20 cellular contexts compared by ENCODE assay signal in genomic region chr1:114564141-114564540, GRCh38. TPM values are rescaled to one million over a fixed set of nuclear protein-coding genes. Genes with fewer than 3 reads are reported as not detected.
DNase-seq lines count a peak whose midpoint lies in the region; ATAC-seq and TF ChIP-seq lines count a peak whose summit lies in the region.
"Had no signal": no experiment of that assay in that cellular context is flagged by ENCODE, and none has a peak within 500 bp of the region (broad histone marks: within the 10 kb centered on the region; RNA-seq: fewer than 3 reads in every experiment).

No MANE protein-coding gene starts in this region.

- CTCF ChIA-PET in MCF 10A (lab: Yijun Ruan, JAX), result interaction anchor here (0.7 kb wide), 1 partner anchor 12 kb away, joined by 3 read pairs; no protein-coding TSS in a partner anchor

- no peaks in the 10 kb centered on the region for H3K27me3 ChIP-seq in dorsolateral prefrontal cortex
- H3K27me3 ChIP-seq: BLaER1 treated with 17β-estradiol and CSF1 and Interleukin-3, amounts not matched to agents 10 nM and 100 nM had no signal

- H3K27ac ChIP-seq in dorsolateral prefrontal cortex, result peak overlapping the region in 52 of 59 donors; percentile 2 to 90 (median 66)
- peak overlapping the region; percentile 59 for H3K27ac ChIP-seq in substantia nigra (ENCODE audit: low read depth, low read length, poor library complexity, severe bottlenecking)
- H3K27ac ChIP-seq: BLaER1 treated with 17β-estradiol and CSF1 and Interleukin-3, amounts not matched to agents 10 nM and 100 nM had no signal

- TF ChIP-seq CTCF in dorsolateral prefrontal cortex (IDR thresholded peaks at IDR 0.05 in 54 of 56, conservative IDR thresholded peaks at IDR 0.05 in 2 of 56; ENCODE audit: low read depth in 1 of 56, partially characterized antibody in 56 of 56) (no peak), MCF 10A (IDR thresholded peaks at IDR 0.05; ENCODE audit: unreplicated experiment) (no peak)

- no peaks in the 10 kb centered on the region for H3K27me3 Mint-ChIP-seq in MCF 10A (ENCODE audit: insufficient read depth, unreplicated experiment)
- H3K27me3 Mint-ChIP-seq: B cell, IgD-negative memory B cell had no signal

- H3K4me1 Mint-ChIP-seq in MCF 10A (ENCODE audit: insufficient read depth, unreplicated experiment), result no peaks in the 10 kb centered on the region
- H3K4me1 Mint-ChIP-seq: H9 had no signal

- H3K27ac Mint-ChIP-seq in MCF 10A (ENCODE audit: low read depth, unreplicated experiment), result no peak overlapping the region
- H3K27ac Mint-ChIP-seq: B cell; CD8-positive, alpha-beta T cell; H9; IgD-negative memory B cell had no signal

- no TSS peak for BruUV-seq in MCF 10A (replicated peaks; lab: Mats Ljungman, UMichigan)

- peaks cover 43% of the 10 kb centered on the region for H3K36me3 Mint-ChIP-seq in MCF 10A (ENCODE audit: insufficient read depth, unreplicated experiment)

- peak overlapping the region in 1 of 59 donors; percentile 10 for H3K4me3 ChIP-seq in dorsolateral prefrontal cortex
- H3K4me3 ChIP-seq: BLaER1 treated with 17β-estradiol and CSF1 and Interleukin-3, amounts not matched to agents 10 nM and 100 nM; GM12878 had no signal

- peak; percentile 40 for DNase-seq in Ammon's horn (ENCODE audit: low spot score)
- DNase-seq in dorsolateral prefrontal cortex, result no peak
- peak; percentile 71 for DNase-seq in medulla oblongata (ENCODE audit: extremely low spot score)
- peak in 4 of 49 donors; percentile 2 to 34 (median 16) for DNase-seq in substantia nigra (lab: John Stamatoyannopoulos, UW)
- DNase-seq in MCF 10A (ENCODE audit: unreplicated experiment), result no peak
- DNase-seq in H4 (ENCODE audit: low spot score), result no peak
- DNase-seq: 8988T; Calu3; CD8-positive, alpha-beta T cell; DND-41; EL; GOT3; H9 had no signal

- H3K4me3 Mint-ChIP-seq in MCF 10A (ENCODE audit: unreplicated experiment), result no peak overlapping the region
- H3K4me3 Mint-ChIP-seq: B cell; CD8-positive, alpha-beta T cell; H9; IgD-negative memory B cell had no signal

- no peaks in the 10 kb centered on the region for H3K9me3 Mint-ChIP-seq in MCF 10A (ENCODE audit: unreplicated experiment)
- H3K9me3 Mint-ChIP-seq: CD8-positive, alpha-beta T cell had no signal

- POLR2A ChIA-PET in MCF 10A (lab: Yijun Ruan, JAX), result interaction anchor here (0.6 to 0.9 kb wide), 2 partner anchors 179 to 292 kb away, joined by 3 read pairs; no protein-coding TSS in a partner anchor

- ATAC-seq in HG02970 (IDR thresholded peaks at IDR 0.05; ENCODE audit: low FRiP score, unreplicated experiment) (no peak), HG03045 (IDR thresholded peaks at IDR 0.05; ENCODE audit: unreplicated experiment) (no peak)
- ATAC-seq: CD8-positive, alpha-beta T cell; GM12878; HepG2 had no signal

- intact Hi-C loops in dorsolateral prefrontal cortex (cut with DNase I), result no loop called here
- intact Hi-C loops in MCF 10A (cut with micrococcal nuclease), result no loop called here

RNA-seq across cellular contexts. Expression of gene BCAS2, which starts 17.3 kb away (rescaled TPM):
- total RNA-seq in dorsolateral prefrontal cortex (10 to 100 TPM; 20.3 to 90.8 (median 49.2) TPM), MCF 10A (2022) (85.4 and 97.2 TPM in 2 replicates)
- 42.3 and 56.8 TPM in 2 replicates for total RNA-seq in H4 (2014; rRNA removed; shearing (Covaris generic))

RNA-seq across cellular contexts. Expression of gene TRIM33, which starts 53.1 kb away (rescaled TPM):
- total RNA-seq in dorsolateral prefrontal cortex (10 to 100 TPM; 39.0 to 71.8 (median 55.0) TPM), MCF 10A (2022) (33.2 and 38.3 TPM in 2 replicates)
- 8.6 and 8.8 TPM in 2 replicates for total RNA-seq in H4 (2014; rRNA removed; shearing (Covaris generic))

Comparison
In these comparisons a context has a peak if more than half of its experiments do, and no peak if none do; other contexts are left out.
1. DNase-seq: peak in Ammon's horn (single experiment) and medulla oblongata (single experiment); none in dorsolateral prefrontal cortex (0 of 10), MCF 10A (single experiment) and H4 (single experiment).